Comparison of ENCODE assay signal across 10 cellular contexts in the genomic region with DNA sequence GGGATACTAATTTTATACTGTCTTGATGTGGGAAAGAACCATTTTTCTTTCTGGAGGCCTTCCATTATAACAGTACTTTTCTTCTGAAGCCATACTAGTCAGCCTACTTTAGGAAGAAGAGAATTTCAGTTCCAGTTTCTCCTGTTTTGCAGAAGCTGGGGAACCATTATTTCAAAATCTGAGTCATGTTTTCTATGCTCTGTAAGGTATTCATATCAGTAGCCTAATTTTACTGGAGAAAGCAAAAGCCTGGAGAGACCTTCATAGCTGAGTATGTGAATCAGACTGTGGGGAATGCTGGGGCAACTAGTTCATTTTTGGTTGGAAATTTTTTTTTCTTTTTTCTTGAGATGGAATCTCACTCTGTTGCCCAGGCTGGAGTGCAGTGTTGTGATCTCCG. TPM values are rescaled to one million over a fixed set of nuclear protein-coding genes. Genes with fewer than 3 reads are reported as not detected.
DNase-seq lines count a peak whose midpoint lies in the region; ATAC-seq and TF ChIP-seq lines count a peak whose summit lies in the region.
"Had no signal": no experiment of that assay in that cellular context is flagged by ENCODE, and none has a peak within 500 bp of the region (broad histone marks: within the 10 kb centered on the region; RNA-seq: fewer than 3 reads in every experiment).

No MANE protein-coding gene starts in this region.

- H3K4me1 ChIP-seq in left lung (peaks cover 23 to 54% of the 10 kb centered on the region in 2 donors), HAP-1 (peaks cover 34% of the 10 kb centered on the region)

- H3K27ac ChIP-seq in left lung = no peak overlapping the region

- no peaks in the 10 kb centered on the region for H3K9me3 ChIP-seq in left lung
- no peaks in the 10 kb centered on the region for H3K9me3 ChIP-seq in HAP-1
- H3K9me3 ChIP-seq: pancreas had no signal

- H3K4me3 ChIP-seq in left lung = no peak overlapping the region
- H3K4me3 ChIP-seq in HAP-1 = no peak overlapping the region
- H3K4me3 ChIP-seq: pancreas had no signal

- no peak for TF ChIP-seq CTCF in left lung (IDR thresholded peaks at IDR 0.05)

- DNase-seq in NOMO-1 (lab: John Stamatoyannopoulos, UW; ENCODE audit: unreplicated experiment in 2 of 2) (peak; percentile 28 to 88), left lung (no peak), HAP-1 (ENCODE audit: low spot score in 2 of 2) (no peak), epidermal melanocyte (ENCODE audit: insufficient read length, low spot score) (no peak), NCI-H2227 (lab: John Stamatoyannopoulos, UW; ENCODE audit: unreplicated experiment) (no peak)
- DNase-seq: effector memory CD8-positive, alpha-beta T cell; pancreas had no signal

- intact Hi-C loops in left lung (cut with DNase I) = no loop called here

- in situ Hi-C loops in HAP-1 (cut with MboI; ENCODE audit: low sequenced_read_pairs) = no loop called here

- no peaks in the 10 kb centered on the region for H3K27me3 ChIP-seq in left lung
- no peaks in the 10 kb centered on the region for H3K27me3 ChIP-seq in HAP-1 (ENCODE audit: low read depth)
- H3K27me3 ChIP-seq: pancreas had no signal

- H3K36me3 ChIP-seq in left lung (no peaks in the 10 kb centered on the region), HAP-1 (replicated peaks) (peaks cover 3% of the 10 kb centered on the region)
- H3K36me3 ChIP-seq: pancreas had no signal

- ATAC-seq in GM18511 (IDR thresholded peaks at IDR 0.05; ENCODE audit: unreplicated experiment) (peak; percentile 48), HG02571 (IDR thresholded peaks at IDR 0.05; ENCODE audit: unreplicated experiment) (peak; percentile 48), left lung (peak; percentile 56), HG03457 (IDR thresholded peaks at IDR 0.05; ENCODE audit: unreplicated experiment) (no peak)
- ATAC-seq: effector memory CD8-positive, alpha-beta T cell had no signal

RNA-seq across cellular contexts. Expression of gene AFF1, which starts 22.4 kb away (rescaled TPM):
- total RNA-seq in left lung = 10 to 100 TPM; 79.1 to 86.0 TPM

Comparison
In these comparisons a context has a peak if more than half of its experiments do, and no peak if none do; other contexts are left out.
1. DNase-seq: peak in NOMO-1 (2 of 2); none in left lung (0 of 2), HAP-1 (0 of 2), epidermal melanocyte (single experiment) and NCI-H2227 (single experiment).